ENCODE assay signal across 28 cellular contexts in genomic region chr22:49426098-49426497, GRCh38.
"Had no signal": no experiment of that assay in that cellular context is flagged by ENCODE, and none has a peak within 500 bp of the region (broad histone marks: within the 10 kb centered on the region; RNA-seq: fewer than 3 reads in every experiment).

No MANE protein-coding gene starts in this region.

- FAIRE-seq: endothelial cell of umbilical vein, pancreas had no signal

- H3K27ac ChIP-seq: ascending aorta, cardiac muscle cell, coronary artery, dorsolateral prefrontal cortex, gastroesophageal sphincter, hepatocyte, pancreas, psoas muscle, thoracic aorta, upper lobe of left lung, vagina had no signal

- H3K4me1 Mint-ChIP-seq: activated naive CD4-positive, alpha-beta T cell treated with anti-CD3 and anti-CD28 coated beads, Interleukin-2, amount 10 ng/mL, durations not matched to agents 7 days and 5 days; activated naive CD8-positive, alpha-beta T cell treated with anti-CD3 and anti-CD28 coated beads, Interleukin-2, amount 10 ng/mL, durations not matched to agents 7 days and 5 days; mesothelial cell of epicardium; WTC11 had no signal

- ATAC-seq: activated CD8-positive, alpha-beta T cell treated with anti-CD3 and anti-CD28 coated beads, Interleukin-2, amount 10 ng/mL, durations not matched to agents 7 days and 5 days; effector memory CD8-positive, alpha-beta T cell; gastroesophageal sphincter; left colon; pancreas; psoas muscle; WTC11 had no signal

- H3K36me3 ChIP-seq: ascending aorta, cardiac muscle cell, gastroesophageal sphincter, pancreas, thoracic aorta, upper lobe of left lung, vagina had no signal

- DNase-seq: activated CD4-positive, alpha-beta T cell treated with anti-CD3 and anti-CD28 coated beads for 1 hour; activated CD8-positive, alpha-beta T cell treated with anti-CD3 and anti-CD28 coated beads, Interleukin-2, amount 10 ng/mL, durations not matched to agents 7 days and 5 days; activated gamma-delta T cell; activated naive CD4-positive, alpha-beta T cell treated with anti-CD3 and anti-CD28 coated beads, Interleukin-2, amount 10 ng/mL, durations not matched to agents 7 days and 5 days; activated naive CD8-positive, alpha-beta T cell treated with anti-CD3 and anti-CD28 coated beads, Interleukin-2, amount 10 ng/mL, durations not matched to agents 7 days and 5 days; effector memory CD8-positive, alpha-beta T cell; left colon; naive B cell; nephron progenitor cell; pancreas; psoas muscle; stimulated activated CD4-positive, alpha-beta T cell treated with anti-CD3 and anti-CD28 coated beads, Interleukin-1b, Interleukin-23, amount 100 ng/mL, for 48 hours; stimulated activated naive CD4-positive, alpha-beta T cell treated with Interleukin-2 at 50 U/mL for 16 hours; T-helper 2 cell; upper lobe of left lung had no signal

- H3K27ac Mint-ChIP-seq: activated CD8-positive, alpha-beta T cell treated with anti-CD3 and anti-CD28 coated beads, Interleukin-2, amount 10 ng/mL, durations not matched to agents 7 days and 5 days; activated naive CD4-positive, alpha-beta T cell treated with anti-CD3 and anti-CD28 coated beads, Interleukin-2, amount 10 ng/mL, durations not matched to agents 7 days and 5 days; activated naive CD8-positive, alpha-beta T cell treated with anti-CD3 and anti-CD28 coated beads, Interleukin-2, amount 10 ng/mL, durations not matched to agents 7 days and 5 days; brain; effector memory CD8-positive, alpha-beta T cell; mesothelial cell of epicardium; naive B cell; nephron progenitor cell; WTC11 had no signal

- H3K27me3 Mint-ChIP-seq: activated naive CD8-positive, alpha-beta T cell treated with anti-CD3 and anti-CD28 coated beads, Interleukin-2, amount 10 ng/mL, durations not matched to agents 7 days and 5 days had no signal

- H3K36me3 Mint-ChIP-seq: activated naive CD4-positive, alpha-beta T cell treated with anti-CD3 and anti-CD28 coated beads, Interleukin-2, amount 10 ng/mL, durations not matched to agents 7 days and 5 days; activated naive CD8-positive, alpha-beta T cell treated with anti-CD3 and anti-CD28 coated beads, Interleukin-2, amount 10 ng/mL, durations not matched to agents 7 days and 5 days; brain; mesothelial cell of epicardium; WTC11 had no signal

- H3K4me1 ChIP-seq: ascending aorta, gastroesophageal sphincter, pancreas, psoas muscle, upper lobe of left lung, vagina had no signal

- H3K4me3 Mint-ChIP-seq: activated CD8-positive, alpha-beta T cell treated with anti-CD3 and anti-CD28 coated beads, Interleukin-2, amount 10 ng/mL, durations not matched to agents 7 days and 5 days; activated naive CD4-positive, alpha-beta T cell treated with anti-CD3 and anti-CD28 coated beads, Interleukin-2, amount 10 ng/mL, durations not matched to agents 7 days and 5 days; activated naive CD8-positive, alpha-beta T cell treated with anti-CD3 and anti-CD28 coated beads, Interleukin-2, amount 10 ng/mL, durations not matched to agents 7 days and 5 days; effector memory CD8-positive, alpha-beta T cell; mesothelial cell of epicardium; naive B cell; nephron progenitor cell; WTC11 had no signal

- H3K4me3 ChIP-seq: ascending aorta, cardiac muscle cell, coronary artery, dorsolateral prefrontal cortex, gastroesophageal sphincter, hepatocyte, pancreas, psoas muscle, smooth muscle cell, thoracic aorta, upper lobe of left lung, vagina had no signal

- H3K27me3 ChIP-seq: ascending aorta, cardiac muscle cell, upper lobe of left lung, vagina had no signal

- H3K9me3 Mint-ChIP-seq: activated naive CD4-positive, alpha-beta T cell treated with anti-CD3 and anti-CD28 coated beads, Interleukin-2, amount 10 ng/mL, durations not matched to agents 7 days and 5 days; activated naive CD8-positive, alpha-beta T cell treated with anti-CD3 and anti-CD28 coated beads, Interleukin-2, amount 10 ng/mL, durations not matched to agents 7 days and 5 days; effector memory CD8-positive, alpha-beta T cell; mesothelial cell of epicardium; nephron progenitor cell; WTC11 had no signal

- H3K9me3 ChIP-seq: ascending aorta, pancreas, psoas muscle, thoracic aorta, upper lobe of left lung, vagina had no signal
